In genomic region chr17:35942588-35943186, GRCh38 we compare ENCODE assay signal across 1 cellular context.
TF ChIP-seq lines count a peak whose summit lies in the region.

No MANE protein-coding gene starts in this region.

TF ChIP-seq in HEK293, 187 proteins besides CTCF, POLR2A, EP300 and RAD21 (continued from another document):
- no peak for TF ChIP-seq ZNF433 (tag by site-specific recombination; IDR thresholded peaks at IDR 0.05; ENCODE audit: low read depth)
- no peak for TF ChIP-seq ZNF426 (tag by site-specific recombination; IDR thresholded peaks at IDR 0.05)
- TF ChIP-seq ZNF121 (tag by site-specific recombination; IDR thresholded peaks at IDR 0.05): no peak
- no peak for TF ChIP-seq ZNF138 (tag by site-specific recombination; IDR thresholded peaks at IDR 0.05; ENCODE audit: borderline replicate concordance)
- TF ChIP-seq ZNF202 (tag by site-specific recombination; IDR thresholded peaks at IDR 0.05; ENCODE audit: borderline replicate concordance): no peak
- no peak for TF ChIP-seq ZNF48 (tag by site-specific recombination; IDR thresholded peaks at IDR 0.05)
- no peak for TF ChIP-seq ZNF76 (tag by site-specific recombination; IDR thresholded peaks at IDR 0.05; ENCODE audit: borderline replicate concordance, low read depth)
- TF ChIP-seq ZBTB26 (tag by site-specific recombination; optimal IDR thresholded peaks at IDR 0.05): no peak
- no peak for TF ChIP-seq SALL2 (tag by site-specific recombination; IDR thresholded peaks at IDR 0.05; ENCODE audit: borderline replicate concordance)
- peak; percentile 49; the same call in 1 of the 2 replicates for TF ChIP-seq FEZF1 (tag by site-specific recombination; IDR thresholded peaks at IDR 0.05)
- no peak for TF ChIP-seq ZNF660 (tag by site-specific recombination; IDR thresholded peaks at IDR 0.05)
- TF ChIP-seq ZNF362 (tag by site-specific recombination; IDR thresholded peaks at IDR 0.05): no peak
- TF ChIP-seq ZNF311 (tag by site-specific recombination; IDR thresholded peaks at IDR 0.05; ENCODE audit: borderline replicate concordance): no peak
- TF ChIP-seq ZSCAN5A (tag by site-specific recombination; IDR thresholded peaks at IDR 0.05): no peak
TF ChIP-seq in HEK293: peak in this region for 8.
